14 cellular contexts compared by ENCODE assay signal in the genomic region with DNA sequence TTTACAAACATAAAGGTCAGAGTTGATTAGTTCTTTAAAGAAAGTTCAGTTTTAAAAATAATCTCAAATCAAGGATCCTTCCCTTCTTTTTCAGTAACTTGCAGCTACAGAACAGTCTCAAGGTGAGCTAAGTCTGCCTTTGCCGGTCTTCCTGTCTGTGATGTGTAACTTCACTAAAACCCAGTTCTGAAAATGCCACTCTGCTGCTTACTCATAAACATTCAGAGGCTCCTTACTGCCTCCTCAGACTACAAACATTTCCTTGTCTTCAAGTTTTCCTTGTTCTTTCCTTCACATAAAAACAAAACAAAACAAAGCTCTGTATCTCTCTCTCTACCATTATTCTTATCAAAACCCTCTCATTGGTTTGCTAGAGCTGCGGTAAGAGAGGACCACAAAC.
DNase-seq lines count a peak whose midpoint lies in the region; ATAC-seq and TF ChIP-seq lines count a peak whose summit lies in the region.
"Had no signal": no experiment of that assay in that cellular context is flagged by ENCODE, and none has a peak within 500 bp of the region (broad histone marks: within the 10 kb centered on the region; RNA-seq: fewer than 3 reads in every experiment).

No MANE protein-coding gene starts in this region.

- peaks cover 5% of the 10 kb centered on the region for H3K4me1 Mint-ChIP-seq in neural progenitor cell
- H3K4me1 Mint-ChIP-seq: CD14-positive monocyte had no signal

- ATAC-seq in PC-3 (peak; percentile 39; the same call in 1 of the 2 replicates), GM19324 (IDR thresholded peaks at IDR 0.05; ENCODE audit: low FRiP score, unreplicated experiment) (no peak), HG03565 (IDR thresholded peaks at IDR 0.05; ENCODE audit: unreplicated experiment) (no peak)
- ATAC-seq: A549 had no signal

- H3K27me3 Mint-ChIP-seq in neural progenitor cell (ENCODE audit: insufficient read depth, low read depth), result peaks cover 2% of the 10 kb centered on the region

- no peaks in the 10 kb centered on the region for H3K36me3 ChIP-seq in PC-3 (ENCODE audit: low read depth, low read length)
- H3K36me3 ChIP-seq in neural progenitor cell, result no peaks in the 10 kb centered on the region

- H3K4me1 ChIP-seq in PC-3 (ENCODE audit: insufficient read depth, low read length) (peaks cover 24% of the 10 kb centered on the region), neural progenitor cell (peaks cover 27% of the 10 kb centered on the region)
- H3K4me1 ChIP-seq: A549 had no signal

- H3K79me2 ChIP-seq in PC-3 (ENCODE audit: low read length) (no peaks in the 10 kb centered on the region), neural progenitor cell (ENCODE audit: low read depth) (no peaks in the 10 kb centered on the region)

- H3K36me3 Mint-ChIP-seq in neural progenitor cell, result no peaks in the 10 kb centered on the region
- H3K36me3 Mint-ChIP-seq: CD14-positive monocyte had no signal

- peak overlapping the region; percentile 6 for H3K27ac ChIP-seq in PC-3 (ENCODE audit: low read length)
- no peak overlapping the region for H3K27ac ChIP-seq in neural progenitor cell
- H3K27ac ChIP-seq: A549 had no signal

- POLR2A ChIA-PET in PC-3 (lab: Charles Lee; ENCODE audit: unreplicated experiment), result no interaction called here

- H3K27me3 ChIP-seq in PC-3 (ENCODE audit: low read length), result no peaks in the 10 kb centered on the region
- no peaks in the 10 kb centered on the region for H3K27me3 ChIP-seq in neural progenitor cell

- H4K20me1 ChIP-seq in PC-3 (ENCODE audit: low read length) (no peaks in the 10 kb centered on the region), neural progenitor cell (ENCODE audit: low read depth) (no peaks in the 10 kb centered on the region)

- H2AFZ ChIP-seq in PC-3 (ENCODE audit: low read length) (peak overlapping the region; percentile 64; the same call in 1 of the 2 replicates), neural progenitor cell (replicated peaks) (peak overlapping the region; percentile 64)

- no peak overlapping the region for H3K27ac Mint-ChIP-seq in neural progenitor cell
- H3K27ac Mint-ChIP-seq: H9 had no signal

- no peak for TF ChIP-seq CTCF in PC-3 (conservative IDR thresholded peaks at IDR 0.05; ENCODE audit: low read depth, low read length)
- no peak for TF ChIP-seq CTCF in epithelial cell of esophagus (IDR thresholded peaks at IDR 0.05; ENCODE audit: insufficient read depth, low read depth, low read length, missing control alignments)
- TF ChIP-seq CTCF in neural progenitor cell (IDR thresholded peaks at IDR 0.05), result no peak

- peaks cover 3% of the 10 kb centered on the region for H3K9me3 Mint-ChIP-seq in neural progenitor cell
- H3K9me3 Mint-ChIP-seq: H9 had no signal

- no peaks in the 10 kb centered on the region for H3K9me2 ChIP-seq in PC-3 (replicated peaks; ENCODE audit: low read length)

- peak; percentile 25 for DNase-seq in ELR (ENCODE audit: low read depth)
- DNase-seq in PC-3, result peak; percentile 18
- DNase-seq in epithelial cell of esophagus (ENCODE audit: low read depth), result peak; percentile 57
- no peak for DNase-seq in neural progenitor cell (ENCODE audit: low spot score)
- no peak for DNase-seq in cortex of kidney (lab: John Stamatoyannopoulos, UW)
- DNase-seq: H9, NCI-H1436, NCI-H2029, NCI-H2171 treated with DMSO at 0.1 percent for 48 hours, NCI-H748 treated with DMSO at 0.1 percent for 48 hours had no signal

- H3K4me2 ChIP-seq in PC-3 (ENCODE audit: low read length) (no peak overlapping the region), neural progenitor cell (no peak overlapping the region)
- H3K4me2 ChIP-seq: A549 had no signal

- H3K4me3 ChIP-seq in PC-3 (ENCODE audit: low read length), result no peak overlapping the region
- no peak overlapping the region for H3K4me3 ChIP-seq in epithelial cell of esophagus (ENCODE audit: low read length)
- no peak overlapping the region for H3K4me3 ChIP-seq in neural progenitor cell
- H3K4me3 ChIP-seq: A549 had no signal

- H3K9me3 ChIP-seq in PC-3 (ENCODE audit: low read length) (no peaks in the 10 kb centered on the region), neural progenitor cell (ENCODE audit: low read depth) (no peaks in the 10 kb centered on the region)
- H3K9me3 ChIP-seq: A549 had no signal

- H3K4me3 Mint-ChIP-seq in neural progenitor cell, result no peak overlapping the region
- H3K4me3 Mint-ChIP-seq: H9 had no signal

- BruUV-seq in PC-3 (replicated peaks; lab: Mats Ljungman, UMichigan), result no TSS peak

- CTCF ChIA-PET in PC-3 (lab: Charles Lee), result no interaction called here

- no peak overlapping the region for H3K9ac ChIP-seq in PC-3 (ENCODE audit: low read length)
- H3K9ac ChIP-seq in neural progenitor cell, result no peak overlapping the region

- H3F3A ChIP-seq in PC-3 (ENCODE audit: low read length, unreplicated experiment), result no peaks in the 10 kb centered on the region
- peaks cover 7% of the 10 kb centered on the region for H3F3A ChIP-seq in neural progenitor cell (ENCODE audit: low read depth)

- intact Hi-C loops in PC-3 (cut with micrococcal nuclease), result no loop called here

Comparison
In these comparisons a context has a peak if more than half of its experiments do, and no peak if none do; other contexts are left out.
1. DNase-seq: peak in ELR (single experiment), PC-3 (single experiment) and epithelial cell of esophagus (single experiment); none in neural progenitor cell (single experiment) and cortex of kidney (single experiment).